14 cellular contexts compared by ENCODE assay signal in genomic region chr20:45340236-45340847, GRCh38. TPM values are rescaled to one million over a fixed set of nuclear protein-coding genes. Genes with fewer than 3 reads are reported as not detected.
DNase-seq lines count a peak whose midpoint lies in the region; ATAC-seq and TF ChIP-seq lines count a peak whose summit lies in the region.
"Had no signal": no experiment of that assay in that cellular context is flagged by ENCODE, and none has a peak within 500 bp of the region (broad histone marks: within the 10 kb centered on the region; RNA-seq: fewer than 3 reads in every experiment).

No MANE protein-coding gene starts in this region.

- H3K27ac ChIP-seq in ectodermal cell (ENCODE audit: insufficient read depth, low read depth, low read length, poor library complexity, severe bottlenecking) (peak overlapping the region; percentile 33), lung (ENCODE audit: low read depth in 1 of 2, low read length in 1 of 2) (peak overlapping the region; percentile 84 to 89), transverse colon (peak overlapping the region; percentile 92 to 96 (median 94))

- H3K9me3 ChIP-seq in ectodermal cell (ENCODE audit: control insufficient read depth, low read length) (no peaks in the 10 kb centered on the region), lung (ENCODE audit: control insufficient read depth in 2 of 2, insufficient read depth in 1 of 2, low read length in 1 of 2) (no peaks in the 10 kb centered on the region), transverse colon (no peaks in the 10 kb centered on the region)

- no peak for TF ChIP-seq EP300 in transverse colon (IDR thresholded peaks at IDR 0.05; ENCODE audit: low read depth)

- in situ Hi-C loops in transverse colon (cut with MboI; ENCODE audit: low pct_ligation_motif_present in 1 of 4, low pct_unique_long_range_greater_than_20kb in 1 of 4, low sequenced_read_pairs in 3 of 4): no loop called here

- ATAC-seq in lung (ENCODE audit: insufficient read depth, low FRiP score): no peak
- no peak for ATAC-seq in HG02938 (IDR thresholded peaks at IDR 0.05; ENCODE audit: unreplicated experiment)
- ATAC-seq: activated CD4-positive, alpha-beta T cell treated with anti-CD3 and anti-CD28 coated beads for 36 hours; effector memory CD8-positive, alpha-beta T cell; stimulated activated effector memory CD8-positive, alpha-beta T cell treated with anti-CD3 and anti-CD28 coated beads, Interleukin-12 subunit alpha, Interleukin-12 subunit beta, amount 100 ng/mL, for 72 hours had no signal

- no peak overlapping the region for H3K4me3 ChIP-seq in ectodermal cell (ENCODE audit: insufficient read depth, low read depth, low read length)
- H3K4me3 ChIP-seq in lung: no peak overlapping the region
- H3K4me3 ChIP-seq in transverse colon: no peak overlapping the region

- no peaks in the 10 kb centered on the region for H3K27me3 ChIP-seq in ectodermal cell (ENCODE audit: control insufficient read depth, insufficient read depth, low read length, poor library complexity, severe bottlenecking)
- no peaks in the 10 kb centered on the region for H3K27me3 ChIP-seq in lung (ENCODE audit: control insufficient read depth, insufficient read depth)
- no peaks in the 10 kb centered on the region for H3K27me3 ChIP-seq in transverse colon

- intact Hi-C loops in transverse colon (cut with DNase I; ENCODE audit: low total_unique reads): no loop called here

- peaks cover 59% of the 10 kb centered on the region for H3K4me1 ChIP-seq in ectodermal cell (ENCODE audit: control insufficient read depth, insufficient read depth, low read length)
- peaks cover 18 to 22% of the 10 kb centered on the region in 2 donors for H3K4me1 ChIP-seq in lung (ENCODE audit: control insufficient read depth in 2 of 2, insufficient read depth in 2 of 2, low read length in 2 of 2)
- peaks cover 69 to 98% (median 97%) of the 10 kb centered on the region in 4 donors for H3K4me1 ChIP-seq in transverse colon

- peak; percentile 86 for DNase-seq in NCI-H2196 treated with DMSO at 0.1 percent for 48 hours (lab: John Stamatoyannopoulos, UW; ENCODE audit: unreplicated experiment)
- no peak for DNase-seq in lung (ENCODE audit: low spot score)
- DNase-seq in transverse colon: no peak
- no peak for DNase-seq in EL
- DNase-seq in T1000 (lab: John Stamatoyannopoulos, UW): no peak
- DNase-seq: activated CD4-positive, alpha-beta T cell treated with anti-CD3 and anti-CD28 coated beads for 36 hours; effector memory CD8-positive, alpha-beta T cell; GOT3; NCI-H1105; stimulated activated CD4-positive, alpha-beta T cell treated with anti-CD3 and anti-CD28 coated beads, Interleukin-12 subunit alpha, Interleukin-12 subunit beta, amount 100 ng/mL, for 4 hours had no signal

- no peak for TF ChIP-seq CTCF in lung (IDR thresholded peaks at IDR 0.05; ENCODE audit: control extremely low read depth, extremely low read depth)
- no peak for TF ChIP-seq CTCF in transverse colon (IDR thresholded peaks at IDR 0.05)

- H3K36me3 ChIP-seq in ectodermal cell (ENCODE audit: control insufficient read depth, insufficient read depth, low read length): no peaks in the 10 kb centered on the region
- H3K36me3 ChIP-seq in lung (ENCODE audit: control insufficient read depth in 2 of 2, insufficient read depth in 2 of 2, low read length in 2 of 2): peaks cover 4 to 10% of the 10 kb centered on the region in 2 donors
- H3K36me3 ChIP-seq in transverse colon: peaks cover 0 to 4% (median 0%) of the 10 kb centered on the region in 4 donors

- WGBS in ectodermal cell, 2 experiments: 75 to 76% methylated on average over 5 of the region's 5 CpGs
- 62 to 75% methylated on average over 5 of the region's 5 CpGs for WGBS in lung, 2 donors
- WGBS in transverse colon (ENCODE audit: low coverage in 1 of 2), 2 donors: 55 to 60% methylated on average over 1 to 5 of the region's 5 CpGs

- no peak for TF ChIP-seq POLR2A in transverse colon (IDR thresholded peaks at IDR 0.05)

RNA-seq across cellular contexts. Expression of gene SDC4, which starts 7.9 kb away (rescaled TPM):
- 32.1 TPM for polyA plus RNA-seq in ectodermal cell (2013, experiment 1 of 4)
- polyA plus RNA-seq in ectodermal cell (2013, experiment 2 of 4): 31.7 TPM
- 21.0 TPM for polyA plus RNA-seq in ectodermal cell (2013, experiment 3 of 4)
- 22.8 TPM for polyA plus RNA-seq in ectodermal cell (2013, experiment 4 of 4)
- total RNA-seq in lung: 100 to 1,000 TPM; 250 to 313 TPM
- 100 to 1,000 TPM; 239 to 258 TPM for polyA plus RNA-seq in lung
- 100 to 1,000 TPM in 2 of 4 donors, 10 to 100 TPM in 2; 60.7 to 140 (median 94.3) TPM for total RNA-seq in transverse colon

RNA-seq across cellular contexts. Expression of gene SYS1, which starts 22.6 kb away (rescaled TPM):
- 27.1 TPM for polyA plus RNA-seq in ectodermal cell (2013, experiment 1 of 4)
- polyA plus RNA-seq in ectodermal cell (2013, experiment 2 of 4): 26.4 TPM
- polyA plus RNA-seq in ectodermal cell (2013, experiment 3 of 4): 15.9 TPM
- 19.4 TPM for polyA plus RNA-seq in ectodermal cell (2013, experiment 4 of 4)
- total RNA-seq in lung: 10 to 100 TPM; 21.3 to 45.5 TPM
- 10 to 100 TPM; 24.9 to 57.5 TPM for polyA plus RNA-seq in lung
- 10 to 100 TPM in 3 of 4 donors, 1 to 10 TPM in 1; 5.6 to 64.7 (median 38.4) TPM for total RNA-seq in transverse colon

RNA-seq across cellular contexts. Expression of gene MATN4, which starts 32.2 kb away (rescaled TPM):
- polyA plus RNA-seq in ectodermal cell (2013, experiment 1 of 4): not detected
- polyA plus RNA-seq in ectodermal cell (2013, experiment 2 of 4): 0.12 TPM
- polyA plus RNA-seq in ectodermal cell (2013, experiment 3 of 4): not detected
- polyA plus RNA-seq in ectodermal cell (2013, experiment 4 of 4): 0.16 TPM
- under 1 TPM; 0.46 to 0.49 TPM for total RNA-seq in lung
- under 1 TPM; 0.14 to 0.24 TPM for polyA plus RNA-seq in lung
- total RNA-seq in transverse colon: not detected
- total RNA-seq: kidney epithelial cell had no signal

RNA-seq across cellular contexts. Expression of gene RBPJL, which starts 33.7 kb away (rescaled TPM):
- not detected for polyA plus RNA-seq in ectodermal cell (2013, experiment 1 of 4)
- polyA plus RNA-seq in ectodermal cell (2013, experiment 2 of 4): not detected
- polyA plus RNA-seq in ectodermal cell (2013, experiment 3 of 4): not detected
- not detected for polyA plus RNA-seq in ectodermal cell (2013, experiment 4 of 4)
- under 1 TPM in 1 of 2 donors, not detected in 1; 0.12 TPM for total RNA-seq in lung
- not detected for polyA plus RNA-seq in lung
- not detected for total RNA-seq in transverse colon
- total RNA-seq: activated CD4-positive, alpha-beta T cell treated with anti-CD3 and anti-CD28 coated beads for 36 hours; kidney epithelial cell had no signal

RNA-seq across cellular contexts. Expression of gene TP53TG5, which starts 37.8 kb away (rescaled TPM):
- polyA plus RNA-seq in ectodermal cell (2013, experiment 1 of 4): not detected
- polyA plus RNA-seq in ectodermal cell (2013, experiment 2 of 4): not detected
- polyA plus RNA-seq in ectodermal cell (2013, experiment 3 of 4): not detected
- not detected for polyA plus RNA-seq in ectodermal cell (2013, experiment 4 of 4)
- total RNA-seq in lung (not detected), transverse colon (under 1 TPM in 1 of 4 donors, not detected in 3; 0.14 TPM)
- under 1 TPM; 0.03 to 0.28 TPM for polyA plus RNA-seq in lung
- total RNA-seq: kidney epithelial cell had no signal

Comparison
In these comparisons a context has a peak if more than half of its experiments do, and no peak if none do; other contexts are left out.
1. H3K27ac ChIP-seq: peak in every context shown above with its lines; median percentile 94 in transverse colon; 86 in lung; 33 in ectodermal cell.